8 cellular contexts compared by ENCODE assay signal in the genomic region with DNA sequence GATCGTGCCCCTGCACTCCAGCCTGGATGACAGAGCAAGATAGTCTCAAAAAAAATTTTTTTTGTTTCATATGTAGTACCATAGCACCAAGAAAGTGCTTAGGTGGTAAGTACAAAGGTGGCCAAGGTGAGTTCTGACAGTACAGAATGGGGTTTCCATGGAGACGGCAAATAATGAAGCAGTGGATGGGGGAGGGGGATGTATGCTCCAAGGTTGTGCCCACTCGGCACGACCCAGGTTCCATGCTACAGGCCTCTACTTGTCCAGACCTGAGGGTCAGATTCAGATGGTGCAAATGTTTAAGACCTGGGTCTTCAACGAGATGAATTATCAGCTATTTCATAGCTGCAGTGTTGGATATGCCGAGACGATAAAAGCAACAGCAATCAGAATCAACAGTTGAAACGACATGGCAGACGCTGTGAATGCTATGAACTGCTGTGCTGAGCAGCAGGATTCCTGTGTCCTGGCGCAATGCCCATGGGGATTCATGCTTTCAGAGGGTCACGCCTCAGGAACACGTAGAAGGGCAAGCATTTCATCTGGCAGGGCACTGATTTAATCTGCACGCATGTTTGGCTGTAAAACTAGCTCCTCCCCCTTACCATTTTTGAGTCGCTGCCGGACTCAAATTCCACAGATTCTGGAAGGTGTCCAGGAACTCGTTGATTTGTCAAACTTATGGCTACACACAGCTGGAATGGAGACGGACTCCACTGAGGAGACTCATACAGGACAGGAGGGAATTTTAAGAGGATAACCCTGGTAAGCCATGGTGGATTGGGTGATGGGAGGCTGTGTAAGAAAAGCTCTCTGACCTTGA.
DNase-seq lines count a peak whose midpoint lies in the region; ATAC-seq and TF ChIP-seq lines count a peak whose summit lies in the region.

No MANE protein-coding gene starts in this region.

- no peak overlapping the region for H3K27ac Mint-ChIP-seq in T-cell

- H3K9me3 Mint-ChIP-seq in T-cell: peaks cover 0 to 7% (median 0%) of the 10 kb centered on the region in 3 donors

- H3K27me3 ChIP-seq in mammary epithelial cell (ENCODE audit: insufficient read depth, low read length): no peaks in the 10 kb centered on the region
- no peaks in the 10 kb centered on the region for H3K27me3 ChIP-seq in lower lobe of right lung (ENCODE audit: low read depth)

- H3K27ac ChIP-seq in mammary epithelial cell (ENCODE audit: insufficient read depth, low read depth, low read length): peak overlapping the region; percentile 81
- H3K27ac ChIP-seq in lower lobe of right lung: peak overlapping the region; percentile 1

- CTCF ChIA-PET in mammary epithelial cell (lab: Charles Lee; ENCODE audit: low non-redundant PET): interaction anchor here (0.6 kb wide), 1 partner anchor 1134 kb away, joined by 4 read pairs; no protein-coding TSS in a partner anchor
- CTCF ChIA-PET in T-cell (lab: Charles Lee): no interaction called here

- H3K4me2 ChIP-seq in mammary epithelial cell (ENCODE audit: insufficient read depth, low read depth, low read length): peak overlapping the region; percentile 69

- no peak overlapping the region for H3K4me3 Mint-ChIP-seq in T-cell

- peak overlapping the region; percentile 83 for H2AFZ ChIP-seq in mammary epithelial cell (ENCODE audit: low read depth, low read length)

- in situ Hi-C loops in mammary epithelial cell (cut with MboI; ENCODE audit: low sequenced_read_pairs in 2 of 2) (no loop called here), KBM-7 (cut with MboI; ENCODE audit: low pct_unique_long_range_greater_than_20kb, low sequenced_read_pairs) (no loop called here)

- dilution Hi-C loops in mammary epithelial cell (cut with HindIII; ENCODE audit: low sequenced_read_pairs): no loop called here

- H3K36me3 Mint-ChIP-seq in T-cell: no peaks in the 10 kb centered on the region

- peak overlapping the region in 1 of 3 experiments; percentile 1 for H3K4me3 ChIP-seq in mammary epithelial cell (replicated peaks in 1 of 3; ENCODE audit: insufficient read depth in 1 of 3, low read depth in 2 of 3, low read length in 3 of 3)
- peak overlapping the region; percentile 6 for H3K4me3 ChIP-seq in lower lobe of right lung

- intact Hi-C loops in mammary epithelial cell (cut with micrococcal nuclease): no loop called here
- intact Hi-C loops in lower lobe of right lung (cut with DNase I): no loop called here

- peak overlapping the region; percentile 15 for H3K9ac ChIP-seq in mammary epithelial cell (ENCODE audit: insufficient read depth, low read length)

- no peaks in the 10 kb centered on the region for H3K79me2 ChIP-seq in mammary epithelial cell (ENCODE audit: insufficient read depth, low read length)

- DNase-seq in AG09319 (ENCODE audit: extremely low read depth, low read depth) (peak; percentile 100), NCI-H2029 (lab: John Stamatoyannopoulos, UW) (peak; percentile 21), mammary epithelial cell (peak; percentile 97), lower lobe of right lung (peak; percentile 83), KBM-7 (no peak), T-cell (no peak), globus pallidus (ENCODE audit: low spot score) (no peak)
- no peak for DNase-seq in activated CD8-positive, alpha-beta memory T cell treated with anti-CD3 and anti-CD28 coated beads for 24 hours

- POLR2A ChIA-PET in T-cell (lab: Charles Lee): no interaction called here

- TF ChIP-seq CTCF in AG09319 (IDR thresholded peaks at IDR 0.05; ENCODE audit: low read depth, low read length): no peak
- TF ChIP-seq CTCF in mammary epithelial cell (conservative IDR thresholded peaks at IDR 0.05 in 1 of 2, IDR thresholded peaks at IDR 0.05 in 1 of 2; ENCODE audit: extremely low read depth in 1 of 2, insufficient read depth in 1 of 2, low read depth in 1 of 2, low read length in 2 of 2): no peak
- TF ChIP-seq CTCF in lower lobe of right lung (IDR thresholded peaks at IDR 0.05): no peak

- no peaks in the 10 kb centered on the region for H3K9me3 ChIP-seq in mammary epithelial cell (replicated peaks; ENCODE audit: insufficient read depth, low read length)
- H3K9me3 ChIP-seq in lower lobe of right lung: no peaks in the 10 kb centered on the region

- 9% methylated on average over 12 of the region's 17 CpGs for WGBS in mammary epithelial cell (ENCODE audit: low coverage, missing lambda C conversion rate)

- peaks cover 18% of the 10 kb centered on the region for H3K4me1 ChIP-seq in mammary epithelial cell (ENCODE audit: insufficient read depth, low read length)
- peaks cover 14% of the 10 kb centered on the region for H3K4me1 ChIP-seq in lower lobe of right lung

- H3K27me3 Mint-ChIP-seq in T-cell: peaks cover 15 to 17% of the 10 kb centered on the region in 2 donors

- no peaks in the 10 kb centered on the region for H3K4me1 Mint-ChIP-seq in T-cell

- ATAC-seq in lower lobe of right lung (peak; percentile 89 to 92), T-cell (replicated peaks in 1 of 4) (no peak)

- H4K20me1 ChIP-seq in mammary epithelial cell (ENCODE audit: insufficient read depth, low read length): no peaks in the 10 kb centered on the region

- H3K36me3 ChIP-seq in mammary epithelial cell (ENCODE audit: insufficient read depth, low read length) (no peaks in the 10 kb centered on the region), lower lobe of right lung (no peaks in the 10 kb centered on the region)

- no TSS peak for BruUV-seq in mammary epithelial cell (replicated peaks; lab: Mats Ljungman, UMichigan)

Comparison
In these comparisons a context has a peak if more than half of its experiments do, and no peak if none do; other contexts are left out.
1. DNase-seq: peak in AG09319 (single experiment), NCI-H2029 (single experiment), mammary epithelial cell (single experiment) and lower lobe of right lung (single experiment); none in activated CD8-positive, alpha-beta memory T cell treated with anti-CD3 and anti-CD28 coated beads for 24 hours (single experiment), KBM-7 (single experiment), T-cell (0 of 34) and globus pallidus (single experiment).
2. ATAC-seq: peak in lower lobe of right lung (2 of 2); none in T-cell (0 of 4).